8 cellular contexts compared by ENCODE assay signal in the genomic region with DNA sequence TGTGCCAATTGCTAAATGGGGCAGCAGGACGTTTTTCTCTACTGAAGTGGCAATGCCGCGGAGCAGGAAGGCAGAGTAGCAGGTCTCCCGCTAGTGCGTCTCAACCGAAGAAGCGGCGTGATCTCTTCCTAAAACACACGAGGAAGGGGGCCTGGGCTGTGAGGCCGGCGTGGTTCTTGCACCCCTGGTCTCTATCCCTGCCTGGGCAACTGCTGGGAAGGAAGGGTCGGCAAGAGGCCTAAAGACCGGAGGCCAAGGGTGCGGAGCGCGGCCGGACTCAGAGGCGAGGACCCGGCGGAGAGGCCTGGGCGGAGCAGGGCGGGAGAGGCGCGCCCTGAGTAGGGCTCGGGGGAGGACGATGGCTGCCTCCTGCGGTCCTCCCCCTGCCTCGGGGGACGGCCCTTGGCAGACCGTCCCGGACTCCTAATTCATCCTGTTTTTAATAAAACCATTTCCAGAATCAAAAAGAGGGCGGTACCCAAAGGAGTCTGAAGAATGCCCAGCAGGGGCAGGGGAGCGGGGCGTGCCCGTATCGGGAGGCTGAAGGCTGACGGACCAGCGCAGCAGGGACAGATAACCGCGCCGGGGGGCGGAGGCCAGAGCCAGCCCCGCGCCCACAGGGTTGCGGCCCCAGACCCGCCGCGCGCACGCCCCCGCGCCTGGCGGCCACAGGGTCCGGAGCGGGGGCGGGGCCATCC. TPM values are rescaled to one million over a fixed set of nuclear protein-coding genes. Genes with fewer than 3 reads are reported as not detected.
DNase-seq lines count a peak whose midpoint lies in the region; ATAC-seq and TF ChIP-seq lines count a peak whose summit lies in the region.

No MANE protein-coding gene starts in this region.

- TF ChIP-seq CTCF in C4-2B (conservative IDR thresholded peaks at IDR 0.05) = no peak
- TF ChIP-seq CTCF in tibial artery (IDR thresholded peaks at IDR 0.05) = peak in 1 of 2 experiments; percentile 47

- no peaks in the 10 kb centered on the region for H3K9me3 ChIP-seq in tibial artery

- H3K27ac ChIP-seq in C4-2B (peak overlapping the region; percentile 73), tibial artery (peak overlapping the region; percentile 93 to 94)

- H3K4me1 ChIP-seq in tibial artery = peaks cover 0 to 27% (median 14%) of the 10 kb centered on the region in 4 donors

- no peaks in the 10 kb centered on the region for H3K36me3 ChIP-seq in tibial artery

- no peaks in the 10 kb centered on the region for H3K27me3 ChIP-seq in tibial artery

- peak overlapping the region; percentile 89 to 96 for H3K4me3 ChIP-seq in tibial artery

- DNase-seq in NCI-H748 (lab: John Stamatoyannopoulos, UW; ENCODE audit: unreplicated experiment) = peak; percentile 70
- peak; percentile 78 for DNase-seq in activated CD8-positive, alpha-beta memory T cell treated with anti-CD3 and anti-CD28 coated beads, Interleukin-2, amount 50 U/mL, for 48 hours
- DNase-seq in myocyte (ENCODE audit: low read depth) = peak; percentile 85
- DNase-seq in tibial artery = peak; percentile 83 to 94

- intact Hi-C loops in tibial artery (cut with DNase I; ENCODE audit: low total_unique reads) = loop anchor here (2.0 to 10.0 kb wide), 2 partner anchors 66 to 174 kb away; a partner anchor contains a TSS

- ATAC-seq in GM19324 (IDR thresholded peaks at IDR 0.05; ENCODE audit: low FRiP score, unreplicated experiment) (peak; percentile 39), HG03378 (IDR thresholded peaks at IDR 0.05; ENCODE audit: unreplicated experiment) (peak; percentile 32), esophagus mucosa (peak; percentile 82)

RNA-seq across cellular contexts. Expression of a gene that starts 0.6 kb away (rescaled TPM):
- 124 TPM for total RNA-seq in esophagus mucosa
- total RNA-seq in myocyte = 120 and 177 TPM in 2 replicates
- polyA plus RNA-seq in myocyte (2012) = 243 TPM

Comparison
In these comparisons a context has a peak if more than half of its experiments do, and no peak if none do; other contexts are left out.
1. Peak in every context shown above with its lines: DNase-seq, ATAC-seq, H3K4me3 ChIP-seq and H3K27ac ChIP-seq.
2. ATAC-seq: peak in every context shown above with its lines; median percentile 82 in esophagus mucosa; 39 in GM19324; 32 in HG03378.